ENCODE assay signal across 18 cellular contexts in genomic region chr21:33558777-33559421, GRCh38.
"Had no signal": no experiment of that assay in that cellular context is flagged by ENCODE, and none has a peak within 500 bp of the region (broad histone marks: within the 10 kb centered on the region; RNA-seq: fewer than 3 reads in every experiment).

No MANE protein-coding gene starts in this region.

- H3K9me3 Mint-ChIP-seq: activated naive CD4-positive, alpha-beta T cell treated with anti-CD3 and anti-CD28 coated beads for 36 hours; naive B cell; T-helper 1 cell treated with Interleukin-12 subunit alpha and Interleukin-12 subunit beta and Interleukin-4 antibody, amounts not matched to agents 30 μg/mL and 1 μg/mL, for 36 hours had no signal

- FAIRE-seq: TTC549 had no signal

- H3K27ac ChIP-seq: body of pancreas, coronary artery, epithelial cell of prostate, hepatocyte, stomach, thoracic aorta had no signal

- H3K9me3 ChIP-seq: body of pancreas, stomach, thoracic aorta had no signal

- H3K4me3 Mint-ChIP-seq: activated CD8-positive, alpha-beta memory T cell treated with anti-CD3 and anti-CD28 coated beads, Interleukin-2, amount 10 ng/mL, durations not matched to agents 7 days and 5 days; activated naive CD4-positive, alpha-beta T cell treated with anti-CD3 and anti-CD28 coated beads for 36 hours; naive B cell; T-helper 1 cell treated with Interleukin-12 subunit alpha and Interleukin-12 subunit beta and Interleukin-4 antibody, amounts not matched to agents 30 μg/mL and 1 μg/mL, for 36 hours had no signal

- H3K4me3 ChIP-seq: body of pancreas, coronary artery, hepatocyte, stomach, thoracic aorta had no signal

- DNase-seq: activated CD4-positive, CD25-positive, alpha-beta regulatory T cell; activated CD8-positive, alpha-beta memory T cell treated with anti-CD3 and anti-CD28 coated beads, Interleukin-2, amount 10 ng/mL, durations not matched to agents 7 days and 5 days; activated naive CD4-positive, alpha-beta T cell treated with anti-CD3 and anti-CD28 coated beads for 36 hours; body of pancreas; central memory CD4-positive, alpha-beta T cell; effector CD8-positive, alpha-beta T cell; kidney glomerular epithelial cell; naive B cell; stimulated activated CD4-positive, alpha-beta T cell treated with anti-CD3 and anti-CD28 coated beads, Interleukin-15, amount 100 ng/mL, for 24 hours; stimulated activated CD4-positive, alpha-beta T cell treated with anti-CD3 and anti-CD28 coated beads, Interleukin-4, amount 100 ng/mL, for 24 hours; stomach had no signal

- ATAC-seq: activated CD8-positive, alpha-beta memory T cell treated with anti-CD3 and anti-CD28 coated beads, Interleukin-2, amount 10 ng/mL, durations not matched to agents 7 days and 5 days; body of pancreas; SK-N-SH treated with all-trans-retinoic acid at 6 μM for 48 hours had no signal

- H3K27me3 Mint-ChIP-seq: activated CD8-positive, alpha-beta memory T cell treated with anti-CD3 and anti-CD28 coated beads, Interleukin-2, amount 10 ng/mL, durations not matched to agents 7 days and 5 days; naive B cell had no signal

- H3K27ac Mint-ChIP-seq: activated CD8-positive, alpha-beta memory T cell treated with anti-CD3 and anti-CD28 coated beads, Interleukin-2, amount 10 ng/mL, durations not matched to agents 7 days and 5 days; activated naive CD4-positive, alpha-beta T cell treated with anti-CD3 and anti-CD28 coated beads for 36 hours; T-helper 1 cell treated with Interleukin-12 subunit alpha and Interleukin-12 subunit beta and Interleukin-4 antibody, amounts not matched to agents 30 μg/mL and 1 μg/mL, for 36 hours had no signal

- H3K27me3 ChIP-seq: body of pancreas, hepatocyte, stomach had no signal
